Comparison of ENCODE assay signal across 1 cellular context in the genomic region with DNA sequence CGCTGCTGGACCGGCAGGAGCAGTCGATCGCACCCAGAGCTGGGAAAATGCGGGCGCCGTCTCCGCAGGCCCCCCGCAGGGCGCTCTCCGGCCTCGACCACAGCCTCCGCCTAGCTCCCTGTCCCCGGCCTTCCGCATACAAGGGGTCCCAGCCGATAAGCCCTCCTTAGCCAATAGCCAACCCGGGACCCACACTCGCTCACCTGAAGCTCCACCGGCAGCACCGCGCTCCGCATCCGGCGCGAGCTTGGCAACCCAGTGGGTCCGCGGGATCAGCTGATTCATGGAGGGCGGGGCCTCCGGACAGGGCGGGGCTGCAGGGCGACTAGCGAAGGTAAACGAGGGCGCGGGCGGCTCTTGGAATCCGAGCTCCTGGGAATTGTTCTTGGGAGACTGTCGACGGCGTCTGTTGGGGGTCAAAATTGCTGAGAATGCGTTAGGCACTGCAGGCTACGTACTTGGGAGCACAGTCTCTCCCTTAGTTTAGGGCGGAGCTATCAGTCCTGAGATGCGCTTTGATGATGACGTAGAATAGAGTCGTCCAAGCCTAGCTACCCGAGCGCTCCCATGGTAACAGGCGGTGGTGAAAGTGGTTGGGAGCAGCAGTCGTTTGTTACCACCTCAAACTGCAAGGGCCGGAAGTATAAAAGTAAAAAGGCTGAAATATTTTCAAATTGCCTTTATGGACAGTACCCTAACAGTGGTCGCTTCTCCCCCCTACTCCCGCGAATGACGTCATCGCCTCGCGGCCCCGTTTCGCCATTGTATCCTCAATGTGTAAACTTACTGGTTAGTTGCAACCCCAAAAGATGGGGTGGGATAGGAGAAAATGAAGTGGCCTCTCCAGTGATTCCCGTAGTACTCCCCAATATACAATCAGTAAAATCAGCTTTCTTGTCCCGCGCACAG.
TF ChIP-seq lines count a peak whose summit lies in the region.

Gene ALS2, minus strand, starts transcription at position 260 of the 909 bp plus-strand sequence. CDS start 12,048 bp downstream, outside the sequence.

TF ChIP-seq in HepG2, 621 proteins besides CTCF, POLR2A, EP300 and RAD21 (continued from another document and continues in another):
- no peak for TF ChIP-seq TRAFD1 (CRISPR knock-in tag; IDR thresholded peaks at IDR 0.05; ENCODE audit: borderline replicate concordance)
- TF ChIP-seq ZNF670 (CRISPR knock-in tag; IDR thresholded peaks at IDR 0.05; ENCODE audit: borderline replicate concordance), result 0 out of 2 replicates have a peak, but pooled peaks have one; percentile 87
- no peak for TF ChIP-seq ZNF101 (CRISPR knock-in tag; IDR thresholded peaks at IDR 0.05; ENCODE audit: borderline replicate concordance, low read depth)
- TF ChIP-seq ZNF280D (CRISPR knock-in tag; IDR thresholded peaks at IDR 0.05), result peak; percentile 94
- peak; percentile 34; the same call in 1 of the 2 replicates for TF ChIP-seq ELF4 (CRISPR knock-in tag; IDR thresholded peaks at IDR 0.05; ENCODE audit: borderline replicate concordance)
- peak; percentile 86 for TF ChIP-seq SP5 (CRISPR knock-in tag; IDR thresholded peaks at IDR 0.05; ENCODE audit: borderline replicate concordance, low read depth)
- TF ChIP-seq ZNF484 (CRISPR knock-in tag; IDR thresholded peaks at IDR 0.05; ENCODE audit: borderline replicate concordance, low read depth), result no peak
- TF ChIP-seq ZNF12 (CRISPR knock-in tag; IDR thresholded peaks at IDR 0.05), result 0 out of 2 replicates have a peak, but pooled peaks have one; percentile 12
- TF ChIP-seq GABPB1 (CRISPR knock-in tag; IDR thresholded peaks at IDR 0.05), result peak; percentile 89
- TF ChIP-seq MED1 (CRISPR knock-in tag; IDR thresholded peaks at IDR 0.05), result peak; percentile 41
- TF ChIP-seq SMC3 (IDR thresholded peaks at IDR 0.05; ENCODE audit: low read length), result peak; percentile 0; the same call in 1 of the 2 replicates
- TF ChIP-seq, protein P1, sequence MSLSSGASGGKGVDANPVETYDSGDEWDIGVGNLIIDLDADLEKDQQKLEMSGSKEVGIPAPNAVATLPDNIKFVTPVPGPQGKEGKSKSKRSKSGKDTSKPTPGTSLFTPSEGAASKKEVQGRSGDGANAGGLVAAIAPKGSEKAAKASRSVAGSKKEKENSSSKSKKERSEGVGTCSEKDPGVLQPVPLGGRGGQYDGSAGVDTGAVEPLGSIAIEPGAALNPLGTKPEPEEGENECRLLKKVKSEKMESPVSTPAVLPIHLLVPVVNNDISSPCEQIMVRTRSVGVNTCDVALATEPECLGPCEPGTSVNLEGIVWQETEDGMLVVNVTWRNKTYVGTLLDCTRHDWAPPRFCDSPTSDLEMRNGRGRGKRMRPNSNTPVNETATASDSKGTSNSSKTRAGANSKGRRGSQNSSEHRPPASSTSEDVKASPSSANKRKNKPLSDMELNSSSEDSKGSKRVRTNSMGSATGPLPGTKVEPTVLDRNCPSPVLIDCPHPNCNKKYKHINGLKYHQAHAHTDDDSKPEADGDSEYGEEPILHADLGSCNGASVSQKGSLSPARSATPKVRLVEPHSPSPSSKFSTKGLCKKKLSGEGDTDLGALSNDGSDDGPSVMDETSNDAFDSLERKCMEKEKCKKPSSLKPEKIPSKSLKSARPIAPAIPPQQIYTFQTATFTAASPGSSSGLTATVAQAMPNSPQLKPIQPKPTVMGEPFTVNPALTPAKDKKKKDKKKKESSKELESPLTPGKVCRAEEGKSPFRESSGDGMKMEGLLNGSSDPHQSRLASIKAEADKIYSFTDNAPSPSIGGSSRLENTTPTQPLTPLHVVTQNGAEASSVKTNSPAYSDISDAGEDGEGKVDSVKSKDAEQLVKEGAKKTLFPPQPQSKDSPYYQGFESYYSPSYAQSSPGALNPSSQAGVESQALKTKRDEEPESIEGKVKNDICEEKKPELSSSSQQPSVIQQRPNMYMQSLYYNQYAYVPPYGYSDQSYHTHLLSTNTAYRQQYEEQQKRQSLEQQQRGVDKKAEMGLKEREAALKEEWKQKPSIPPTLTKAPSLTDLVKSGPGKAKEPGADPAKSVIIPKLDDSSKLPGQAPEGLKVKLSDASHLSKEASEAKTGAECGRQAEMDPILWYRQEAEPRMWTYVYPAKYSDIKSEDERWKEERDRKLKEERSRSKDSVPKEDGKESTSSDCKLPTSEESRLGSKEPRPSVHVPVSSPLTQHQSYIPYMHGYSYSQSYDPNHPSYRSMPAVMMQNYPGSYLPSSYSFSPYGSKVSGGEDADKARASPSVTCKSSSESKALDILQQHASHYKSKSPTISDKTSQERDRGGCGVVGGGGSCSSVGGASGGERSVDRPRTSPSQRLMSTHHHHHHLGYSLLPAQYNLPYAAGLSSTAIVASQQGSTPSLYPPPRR (CRISPR knock-in tag; IDR thresholded peaks at IDR 0.05; ENCODE audit: borderline replicate concordance), result peak; percentile 65
- peak; percentile 68; the same call in 1 of the 2 replicates for TF ChIP-seq MIER3 (CRISPR knock-in tag; IDR thresholded peaks at IDR 0.05; ENCODE audit: borderline replicate concordance)
- no peak for TF ChIP-seq ZNF549 (CRISPR knock-in tag; IDR thresholded peaks at IDR 0.05)
- TF ChIP-seq ZBTB42 (CRISPR knock-in tag; IDR thresholded peaks at IDR 0.05), result no peak
- peak; percentile 92 for TF ChIP-seq KLF6 (CRISPR knock-in tag; IDR thresholded peaks at IDR 0.05)
- no peak for TF ChIP-seq KDM4B (CRISPR knock-in tag; IDR thresholded peaks at IDR 0.05)
- no peak for TF ChIP-seq ZNF367 (CRISPR knock-in tag; IDR thresholded peaks at IDR 0.05; ENCODE audit: borderline replicate concordance)
- no peak for TF ChIP-seq MAFG (CRISPR knock-in tag; IDR thresholded peaks at IDR 0.05)
- TF ChIP-seq MTA3 (CRISPR knock-in tag; IDR thresholded peaks at IDR 0.05), result no peak
- no peak for TF ChIP-seq NCOA2 (CRISPR knock-in tag; IDR thresholded peaks at IDR 0.05)
- peak; percentile 69 for TF ChIP-seq SIN3B (IDR thresholded peaks at IDR 0.05; ENCODE audit: low read length)
- no peak for TF ChIP-seq PRPF4 (IDR thresholded peaks at IDR 0.05; ENCODE audit: low read depth, low read length, poor library complexity, severe bottlenecking)
- TF ChIP-seq MYNN (CRISPR knock-in tag; IDR thresholded peaks at IDR 0.05; ENCODE audit: low read depth), result peak; percentile 33; the same call in 1 of the 2 replicates
- TF ChIP-seq ZNF550 (CRISPR knock-in tag; IDR thresholded peaks at IDR 0.05; ENCODE audit: borderline replicate concordance), result no peak
- TF ChIP-seq ZNF232 (CRISPR knock-in tag; IDR thresholded peaks at IDR 0.05; ENCODE audit: borderline replicate concordance), result no peak; the same call in 1 of the 2 replicates
- TF ChIP-seq ZNF234 (CRISPR knock-in tag; conservative IDR thresholded peaks at IDR 0.05), result 0 out of 2 replicates have a peak, but pooled peaks have one; percentile 45
- peak; percentile 90 for TF ChIP-seq SP4 (CRISPR knock-in tag; IDR thresholded peaks at IDR 0.05)
- peak; percentile 81; the same call in 1 of the 2 replicates for TF ChIP-seq ZBTB20 (CRISPR knock-in tag; IDR thresholded peaks at IDR 0.05; ENCODE audit: borderline replicate concordance, low read depth)
- TF ChIP-seq ZNF407 (CRISPR knock-in tag; IDR thresholded peaks at IDR 0.05; ENCODE audit: not compliant biosample characterization), result no peak
- TF ChIP-seq TARDBP (CRISPR knock-in tag; IDR thresholded peaks at IDR 0.05), result peak; percentile 93
- TF ChIP-seq HNRNPUL1 (IDR thresholded peaks at IDR 0.05; ENCODE audit: low read depth, low read length), result no peak
- TF ChIP-seq, protein P2, sequence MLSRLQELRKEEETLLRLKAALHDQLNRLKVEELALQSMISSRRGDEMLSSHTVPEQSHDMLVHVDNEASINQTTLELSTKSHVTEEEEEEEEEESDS (CRISPR knock-in tag; IDR thresholded peaks at IDR 0.05; ENCODE audit: borderline replicate concordance), result 0 out of 2 replicates have a peak, but pooled peaks have one; percentile 73
- no peak for TF ChIP-seq ZNF33A (CRISPR knock-in tag; IDR thresholded peaks at IDR 0.05; ENCODE audit: borderline replicate concordance)
- TF ChIP-seq ZNF510 (CRISPR knock-in tag; IDR thresholded peaks at IDR 0.05; ENCODE audit: low read depth), result peak; percentile 42; the same call in 1 of the 2 replicates
